Comparison of ENCODE assay signal across 1 cellular context in the genomic region with DNA sequence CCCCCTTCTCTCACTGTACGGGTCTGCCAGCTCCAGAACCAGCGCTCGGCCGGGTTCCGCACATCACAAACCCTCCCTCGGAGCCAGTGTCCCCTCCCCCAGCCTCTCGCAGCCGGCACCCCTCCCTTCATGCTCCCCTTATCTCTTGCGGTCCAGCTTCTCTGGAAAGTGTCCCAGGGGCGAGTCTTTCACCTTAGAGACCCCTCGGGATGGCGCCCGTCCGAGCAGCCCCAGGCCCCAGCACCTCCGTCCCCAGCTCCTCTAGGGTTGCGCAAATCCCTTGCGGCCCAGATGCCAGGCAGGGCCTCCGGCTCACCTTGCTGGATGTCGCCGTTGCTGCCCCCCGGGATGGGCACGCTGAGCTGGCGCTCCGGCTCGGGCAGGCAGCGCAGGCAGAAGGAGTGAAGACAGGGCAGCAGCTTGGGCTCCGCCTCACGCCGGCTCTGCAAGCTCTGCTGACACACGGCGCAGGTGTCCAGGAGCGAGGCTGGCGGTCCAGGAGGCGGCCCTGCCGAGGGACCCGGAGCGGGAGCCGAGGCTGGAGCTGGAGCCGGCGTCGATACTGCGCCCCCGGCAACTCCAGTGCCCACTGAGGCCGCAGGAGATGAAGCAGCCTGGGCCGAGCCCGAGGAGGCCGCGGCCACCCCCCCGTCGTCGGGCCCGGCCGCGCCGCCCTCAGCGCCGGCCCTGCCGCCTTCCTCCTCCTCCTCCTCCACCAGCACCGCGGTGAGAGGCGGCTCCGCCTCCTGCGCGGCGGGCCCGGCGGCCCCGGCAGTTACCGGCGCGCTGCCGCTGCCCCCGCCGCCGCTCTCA.
TF ChIP-seq lines count a peak whose summit lies in the region.

No MANE protein-coding gene starts in this region.

TF ChIP-seq in K562, 482 proteins besides CTCF, POLR2A, EP300 and RAD21 (continued from another document and continues in another):
- TF ChIP-seq, protein P1, sequence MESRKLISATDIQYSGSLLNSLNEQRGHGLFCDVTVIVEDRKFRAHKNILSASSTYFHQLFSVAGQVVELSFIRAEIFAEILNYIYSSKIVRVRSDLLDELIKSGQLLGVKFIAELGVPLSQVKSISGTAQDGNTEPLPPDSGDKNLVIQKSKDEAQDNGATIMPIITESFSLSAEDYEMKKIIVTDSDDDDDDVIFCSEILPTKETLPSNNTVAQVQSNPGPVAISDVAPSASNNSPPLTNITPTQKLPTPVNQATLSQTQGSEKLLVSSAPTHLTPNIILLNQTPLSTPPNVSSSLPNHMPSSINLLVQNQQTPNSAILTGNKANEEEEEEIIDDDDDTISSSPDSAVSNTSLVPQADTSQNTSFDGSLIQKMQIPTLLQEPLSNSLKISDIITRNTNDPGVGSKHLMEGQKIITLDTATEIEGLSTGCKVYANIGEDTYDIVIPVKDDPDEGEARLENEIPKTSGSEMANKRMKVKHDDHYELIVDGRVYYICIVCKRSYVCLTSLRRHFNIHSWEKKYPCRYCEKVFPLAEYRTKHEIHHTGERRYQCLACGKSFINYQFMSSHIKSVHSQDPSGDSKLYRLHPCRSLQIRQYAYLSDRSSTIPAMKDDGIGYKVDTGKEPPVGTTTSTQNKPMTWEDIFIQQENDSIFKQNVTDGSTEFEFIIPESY (CRISPR knock-in tag; IDR thresholded peaks at IDR 0.05): no peak
- TF ChIP-seq, protein P2, sequence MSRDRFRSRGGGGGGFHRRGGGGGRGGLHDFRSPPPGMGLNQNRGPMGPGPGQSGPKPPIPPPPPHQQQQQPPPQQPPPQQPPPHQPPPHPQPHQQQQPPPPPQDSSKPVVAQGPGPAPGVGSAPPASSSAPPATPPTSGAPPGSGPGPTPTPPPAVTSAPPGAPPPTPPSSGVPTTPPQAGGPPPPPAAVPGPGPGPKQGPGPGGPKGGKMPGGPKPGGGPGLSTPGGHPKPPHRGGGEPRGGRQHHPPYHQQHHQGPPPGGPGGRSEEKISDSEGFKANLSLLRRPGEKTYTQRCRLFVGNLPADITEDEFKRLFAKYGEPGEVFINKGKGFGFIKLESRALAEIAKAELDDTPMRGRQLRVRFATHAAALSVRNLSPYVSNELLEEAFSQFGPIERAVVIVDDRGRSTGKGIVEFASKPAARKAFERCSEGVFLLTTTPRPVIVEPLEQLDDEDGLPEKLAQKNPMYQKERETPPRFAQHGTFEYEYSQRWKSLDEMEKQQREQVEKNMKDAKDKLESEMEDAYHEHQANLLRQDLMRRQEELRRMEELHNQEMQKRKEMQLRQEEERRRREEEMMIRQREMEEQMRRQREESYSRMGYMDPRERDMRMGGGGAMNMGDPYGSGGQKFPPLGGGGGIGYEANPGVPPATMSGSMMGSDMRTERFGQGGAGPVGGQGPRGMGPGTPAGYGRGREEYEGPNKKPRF (IDR thresholded peaks at IDR 0.05; ENCODE audit: low read depth, low read length): no peak
- TF ChIP-seq, protein P3, sequence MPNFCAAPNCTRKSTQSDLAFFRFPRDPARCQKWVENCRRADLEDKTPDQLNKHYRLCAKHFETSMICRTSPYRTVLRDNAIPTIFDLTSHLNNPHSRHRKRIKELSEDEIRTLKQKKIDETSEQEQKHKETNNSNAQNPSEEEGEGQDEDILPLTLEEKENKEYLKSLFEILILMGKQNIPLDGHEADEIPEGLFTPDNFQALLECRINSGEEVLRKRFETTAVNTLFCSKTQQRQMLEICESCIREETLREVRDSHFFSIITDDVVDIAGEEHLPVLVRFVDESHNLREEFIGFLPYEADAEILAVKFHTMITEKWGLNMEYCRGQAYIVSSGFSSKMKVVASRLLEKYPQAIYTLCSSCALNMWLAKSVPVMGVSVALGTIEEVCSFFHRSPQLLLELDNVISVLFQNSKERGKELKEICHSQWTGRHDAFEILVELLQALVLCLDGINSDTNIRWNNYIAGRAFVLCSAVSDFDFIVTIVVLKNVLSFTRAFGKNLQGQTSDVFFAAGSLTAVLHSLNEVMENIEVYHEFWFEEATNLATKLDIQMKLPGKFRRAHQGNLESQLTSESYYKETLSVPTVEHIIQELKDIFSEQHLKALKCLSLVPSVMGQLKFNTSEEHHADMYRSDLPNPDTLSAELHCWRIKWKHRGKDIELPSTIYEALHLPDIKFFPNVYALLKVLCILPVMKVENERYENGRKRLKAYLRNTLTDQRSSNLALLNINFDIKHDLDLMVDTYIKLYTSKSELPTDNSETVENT (CRISPR knock-in tag; IDR thresholded peaks at IDR 0.05): no peak
- 0 out of 2 replicates have a peak, but pooled peaks have one; percentile 26 for TF ChIP-seq PML (IDR thresholded peaks at IDR 0.05; ENCODE audit: low read length)
- no peak for TF ChIP-seq OTX1 (CRISPR knock-in tag; IDR thresholded peaks at IDR 0.05)
- no peak for TF ChIP-seq DIDO1 (tag; IDR thresholded peaks at IDR 0.05; ENCODE audit: low read depth)
- TF ChIP-seq, protein P4, sequence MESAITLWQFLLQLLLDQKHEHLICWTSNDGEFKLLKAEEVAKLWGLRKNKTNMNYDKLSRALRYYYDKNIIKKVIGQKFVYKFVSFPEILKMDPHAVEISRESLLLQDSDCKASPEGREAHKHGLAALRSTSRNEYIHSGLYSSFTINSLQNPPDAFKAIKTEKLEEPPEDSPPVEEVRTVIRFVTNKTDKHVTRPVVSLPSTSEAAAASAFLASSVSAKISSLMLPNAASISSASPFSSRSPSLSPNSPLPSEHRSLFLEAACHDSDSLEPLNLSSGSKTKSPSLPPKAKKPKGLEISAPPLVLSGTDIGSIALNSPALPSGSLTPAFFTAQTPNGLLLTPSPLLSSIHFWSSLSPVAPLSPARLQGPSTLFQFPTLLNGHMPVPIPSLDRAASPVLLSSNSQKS (CRISPR knock-in tag; IDR thresholded peaks at IDR 0.05): no peak
- TF ChIP-seq DMBX1 (CRISPR knock-in tag; IDR thresholded peaks at IDR 0.05; ENCODE audit: borderline replicate concordance): no peak
- no peak for TF ChIP-seq SIX5 (IDR thresholded peaks at IDR 0.05; ENCODE audit: borderline replicate concordance in 1 of 2, insufficient read depth in 1 of 2, low read depth in 1 of 2, low read length in 2 of 2)
- TF ChIP-seq KDM5B (IDR thresholded peaks at IDR 0.05; ENCODE audit: insufficient replicate concordance, low read depth, low read length): peak; percentile 65
- TF ChIP-seq ZNF282 (CRISPR knock-in tag; IDR thresholded peaks at IDR 0.05): peak; percentile 83
- TF ChIP-seq, protein P5, sequence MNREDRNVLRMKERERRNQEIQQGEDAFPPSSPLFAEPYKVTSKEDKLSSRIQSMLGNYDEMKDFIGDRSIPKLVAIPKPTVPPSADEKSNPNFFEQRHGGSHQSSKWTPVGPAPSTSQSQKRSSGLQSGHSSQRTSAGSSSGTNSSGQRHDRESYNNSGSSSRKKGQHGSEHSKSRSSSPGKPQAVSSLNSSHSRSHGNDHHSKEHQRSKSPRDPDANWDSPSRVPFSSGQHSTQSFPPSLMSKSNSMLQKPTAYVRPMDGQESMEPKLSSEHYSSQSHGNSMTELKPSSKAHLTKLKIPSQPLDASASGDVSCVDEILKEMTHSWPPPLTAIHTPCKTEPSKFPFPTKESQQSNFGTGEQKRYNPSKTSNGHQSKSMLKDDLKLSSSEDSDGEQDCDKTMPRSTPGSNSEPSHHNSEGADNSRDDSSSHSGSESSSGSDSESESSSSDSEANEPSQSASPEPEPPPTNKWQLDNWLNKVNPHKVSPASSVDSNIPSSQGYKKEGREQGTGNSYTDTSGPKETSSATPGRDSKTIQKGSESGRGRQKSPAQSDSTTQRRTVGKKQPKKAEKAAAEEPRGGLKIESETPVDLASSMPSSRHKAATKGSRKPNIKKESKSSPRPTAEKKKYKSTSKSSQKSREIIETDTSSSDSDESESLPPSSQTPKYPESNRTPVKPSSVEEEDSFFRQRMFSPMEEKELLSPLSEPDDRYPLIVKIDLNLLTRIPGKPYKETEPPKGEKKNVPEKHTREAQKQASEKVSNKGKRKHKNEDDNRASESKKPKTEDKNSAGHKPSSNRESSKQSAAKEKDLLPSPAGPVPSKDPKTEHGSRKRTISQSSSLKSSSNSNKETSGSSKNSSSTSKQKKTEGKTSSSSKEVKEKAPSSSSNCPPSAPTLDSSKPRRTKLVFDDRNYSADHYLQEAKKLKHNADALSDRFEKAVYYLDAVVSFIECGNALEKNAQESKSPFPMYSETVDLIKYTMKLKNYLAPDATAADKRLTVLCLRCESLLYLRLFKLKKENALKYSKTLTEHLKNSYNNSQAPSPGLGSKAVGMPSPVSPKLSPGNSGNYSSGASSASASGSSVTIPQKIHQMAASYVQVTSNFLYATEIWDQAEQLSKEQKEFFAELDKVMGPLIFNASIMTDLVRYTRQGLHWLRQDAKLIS (CRISPR knock-in tag; IDR thresholded peaks at IDR 0.05): no peak
- TF ChIP-seq, protein P6, sequence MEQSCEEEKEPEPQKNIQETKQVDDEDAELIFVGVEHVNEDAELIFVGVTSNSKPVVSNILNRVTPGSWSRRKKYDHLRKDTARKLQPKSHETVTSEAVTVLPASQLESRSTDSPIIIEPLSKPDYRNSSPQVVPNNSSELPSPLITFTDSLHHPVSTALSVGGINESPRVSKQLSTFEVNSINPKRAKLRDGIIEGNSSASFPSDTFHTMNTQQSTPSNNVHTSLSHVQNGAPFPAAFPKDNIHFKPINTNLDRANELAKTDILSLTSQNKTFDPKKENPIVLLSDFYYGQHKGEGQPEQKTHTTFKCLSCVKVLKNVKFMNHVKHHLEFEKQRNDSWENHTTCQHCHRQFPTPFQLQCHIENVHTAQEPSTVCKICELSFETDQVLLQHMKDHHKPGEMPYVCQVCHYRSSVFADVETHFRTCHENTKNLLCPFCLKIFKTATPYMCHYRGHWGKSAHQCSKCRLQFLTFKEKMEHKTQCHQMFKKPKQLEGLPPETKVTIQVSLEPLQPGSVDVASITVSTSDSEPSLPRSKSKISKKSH (CRISPR knock-in tag; IDR thresholded peaks at IDR 0.05): no peak
- TF ChIP-seq, protein P7, sequence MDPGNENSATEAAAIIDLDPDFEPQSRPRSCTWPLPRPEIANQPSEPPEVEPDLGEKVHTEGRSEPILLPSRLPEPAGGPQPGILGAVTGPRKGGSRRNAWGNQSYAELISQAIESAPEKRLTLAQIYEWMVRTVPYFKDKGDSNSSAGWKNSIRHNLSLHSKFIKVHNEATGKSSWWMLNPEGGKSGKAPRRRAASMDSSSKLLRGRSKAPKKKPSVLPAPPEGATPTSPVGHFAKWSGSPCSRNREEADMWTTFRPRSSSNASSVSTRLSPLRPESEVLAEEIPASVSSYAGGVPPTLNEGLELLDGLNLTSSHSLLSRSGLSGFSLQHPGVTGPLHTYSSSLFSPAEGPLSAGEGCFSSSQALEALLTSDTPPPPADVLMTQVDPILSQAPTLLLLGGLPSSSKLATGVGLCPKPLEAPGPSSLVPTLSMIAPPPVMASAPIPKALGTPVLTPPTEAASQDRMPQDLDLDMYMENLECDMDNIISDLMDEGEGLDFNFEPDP (CRISPR knock-in tag; IDR thresholded peaks at IDR 0.05): no peak
- TF ChIP-seq RFX5 (IDR thresholded peaks at IDR 0.05; ENCODE audit: low read depth, low read length): no peak
- TF ChIP-seq NCOA2 (IDR thresholded peaks at IDR 0.05; ENCODE audit: partially characterized antibody in 2 of 2): no peak
- no peak for TF ChIP-seq ZFPM2 (CRISPR knock-in tag; IDR thresholded peaks at IDR 0.05)
- TF ChIP-seq ZNF589 (CRISPR knock-in tag; IDR thresholded peaks at IDR 0.05; ENCODE audit: low read depth): no peak
- peak; percentile 82 for TF ChIP-seq CEBPG (CRISPR knock-in tag; IDR thresholded peaks at IDR 0.05)
- TF ChIP-seq CEBPG (tag; conservative IDR thresholded peaks at IDR 0.05 in 1 of 2, IDR thresholded peaks at IDR 0.05 in 1 of 2): peak in 1 of 2 experiments; percentile 83; a peak in 3 of 4 replicates
- no peak for TF ChIP-seq POLR3G (IDR thresholded peaks at IDR 0.05; ENCODE audit: extremely low read depth, insufficient read length, insufficient replicate concordance)
- TF ChIP-seq SMARCA4 (IDR thresholded peaks at IDR 0.05): peak; percentile 86
- TF ChIP-seq, protein P8, sequence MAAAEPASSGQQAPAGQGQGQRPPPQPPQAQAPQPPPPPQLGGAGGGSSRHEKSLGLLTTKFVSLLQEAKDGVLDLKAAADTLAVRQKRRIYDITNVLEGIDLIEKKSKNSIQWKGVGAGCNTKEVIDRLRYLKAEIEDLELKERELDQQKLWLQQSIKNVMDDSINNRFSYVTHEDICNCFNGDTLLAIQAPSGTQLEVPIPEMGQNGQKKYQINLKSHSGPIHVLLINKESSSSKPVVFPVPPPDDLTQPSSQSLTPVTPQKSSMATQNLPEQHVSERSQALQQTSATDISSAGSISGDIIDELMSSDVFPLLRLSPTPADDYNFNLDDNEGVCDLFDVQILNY (CRISPR knock-in tag; IDR thresholded peaks at IDR 0.05): peak; percentile 72; the same call in 1 of the 2 replicates
- TF ChIP-seq SAFB (IDR thresholded peaks at IDR 0.05; ENCODE audit: borderline replicate concordance, low read depth, low read length): no peak
- no peak for TF ChIP-seq ZNF197 (CRISPR knock-in tag; IDR thresholded peaks at IDR 0.05; ENCODE audit: low read depth)
- TF ChIP-seq BDP1 (IDR thresholded peaks at IDR 0.05; ENCODE audit: insufficient read depth, insufficient read length): no peak
- TF ChIP-seq, protein P9, sequence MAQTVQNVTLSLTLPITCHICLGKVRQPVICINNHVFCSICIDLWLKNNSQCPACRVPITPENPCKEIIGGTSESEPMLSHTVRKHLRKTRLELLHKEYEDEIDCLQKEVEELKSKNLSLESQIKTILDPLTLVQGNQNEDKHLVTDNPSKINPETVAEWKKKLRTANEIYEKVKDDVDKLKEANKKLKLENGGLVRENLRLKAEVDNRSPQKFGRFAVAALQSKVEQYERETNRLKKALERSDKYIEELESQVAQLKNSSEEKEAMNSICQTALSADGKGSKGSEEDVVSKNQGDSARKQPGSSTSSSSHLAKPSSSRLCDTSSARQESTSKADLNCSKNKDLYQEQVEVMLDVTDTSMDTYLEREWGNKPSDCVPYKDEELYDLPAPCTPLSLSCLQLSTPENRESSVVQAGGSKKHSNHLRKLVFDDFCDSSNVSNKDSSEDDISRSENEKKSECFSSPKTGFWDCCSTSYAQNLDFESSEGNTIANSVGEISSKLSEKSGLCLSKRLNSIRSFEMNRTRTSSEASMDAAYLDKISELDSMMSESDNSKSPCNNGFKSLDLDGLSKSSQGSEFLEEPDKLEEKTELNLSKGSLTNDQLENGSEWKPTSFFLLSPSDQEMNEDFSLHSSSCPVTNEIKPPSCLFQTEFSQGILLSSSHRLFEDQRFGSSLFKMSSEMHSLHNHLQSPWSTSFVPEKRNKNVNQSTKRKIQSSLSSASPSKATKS (CRISPR knock-in tag; IDR thresholded peaks at IDR 0.05): no peak
- TF ChIP-seq, protein P10, sequence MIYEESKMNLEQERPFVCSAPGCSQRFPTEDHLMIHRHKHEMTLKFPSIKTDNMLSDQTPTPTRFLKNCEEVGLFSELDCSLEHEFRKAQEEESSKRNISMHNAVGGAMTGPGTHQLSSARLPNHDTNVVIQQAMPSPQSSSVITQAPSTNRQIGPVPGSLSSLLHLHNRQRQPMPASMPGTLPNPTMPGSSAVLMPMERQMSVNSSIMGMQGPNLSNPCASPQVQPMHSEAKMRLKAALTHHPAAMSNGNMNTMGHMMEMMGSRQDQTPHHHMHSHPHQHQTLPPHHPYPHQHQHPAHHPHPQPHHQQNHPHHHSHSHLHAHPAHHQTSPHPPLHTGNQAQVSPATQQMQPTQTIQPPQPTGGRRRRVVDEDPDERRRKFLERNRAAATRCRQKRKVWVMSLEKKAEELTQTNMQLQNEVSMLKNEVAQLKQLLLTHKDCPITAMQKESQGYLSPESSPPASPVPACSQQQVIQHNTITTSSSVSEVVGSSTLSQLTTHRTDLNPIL (CRISPR knock-in tag; IDR thresholded peaks at IDR 0.05): no peak
- TF ChIP-seq NCOA1 (IDR thresholded peaks at IDR 0.05; ENCODE audit: low read depth): no peak; the same call in none of the 2 replicates
- TF ChIP-seq ZKSCAN3 (CRISPR knock-in tag; IDR thresholded peaks at IDR 0.05): no peak
- no peak for TF ChIP-seq POU5F1 (IDR thresholded peaks at IDR 0.05; ENCODE audit: borderline replicate concordance, low read depth, low read length, partially characterized antibody)
- TF ChIP-seq HDAC1 (IDR thresholded peaks at IDR 0.05): peak in 1 of 2 experiments; percentile 83; a peak in 3 of 4 replicates
- no peak for TF ChIP-seq RBM14 (IDR thresholded peaks at IDR 0.05; ENCODE audit: borderline replicate concordance, insufficient read depth, low read depth, low read length)
- no peak for TF ChIP-seq KAT8 (IDR thresholded peaks at IDR 0.05; ENCODE audit: low read depth)
- TF ChIP-seq ZFP30 (CRISPR knock-in tag; IDR thresholded peaks at IDR 0.05; ENCODE audit: borderline replicate concordance): no peak
- no peak for TF ChIP-seq NR4A1 (CRISPR knock-in tag; IDR thresholded peaks at IDR 0.05)
- no peak for TF ChIP-seq NR4A1 (tag; IDR thresholded peaks at IDR 0.05)
